ENCODE assay signal across 34 cellular contexts in the genomic region with DNA sequence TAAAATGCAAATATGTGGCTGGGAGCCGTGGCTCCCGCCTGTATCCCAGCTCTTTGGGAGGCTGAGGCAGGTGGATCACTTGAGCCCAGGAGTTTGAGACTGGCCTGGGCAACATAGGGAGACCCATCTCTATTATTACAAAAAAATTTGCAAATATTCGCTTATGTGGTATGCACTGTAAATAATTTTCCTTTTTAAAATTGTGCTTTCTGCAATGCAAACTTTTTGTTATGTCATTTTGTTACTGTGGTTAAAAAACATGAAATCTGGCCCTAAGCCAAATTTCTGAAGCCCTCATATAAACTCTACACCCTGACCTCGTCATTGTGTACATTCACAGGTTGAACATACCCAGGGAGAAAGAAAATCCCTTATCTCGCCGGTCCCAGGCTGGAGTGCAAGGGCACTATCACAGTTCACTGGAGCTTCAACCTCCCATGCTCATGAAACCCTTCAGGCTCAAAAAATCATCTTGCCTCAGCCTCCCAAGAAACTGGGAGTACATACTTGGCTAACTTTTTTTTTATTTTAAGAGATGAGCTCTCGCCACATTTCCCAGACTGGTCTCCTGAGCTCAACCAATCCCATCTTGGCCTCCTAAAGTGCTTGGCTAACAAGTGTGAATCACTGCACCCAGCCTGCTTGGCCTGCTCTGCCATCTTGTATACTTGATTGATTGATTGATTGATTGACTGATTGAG. TPM values are rescaled to one million over a fixed set of nuclear protein-coding genes. Genes with fewer than 3 reads are reported as not detected.
A peak's percentile ranks its signal among the peaks of the same experiment; 100 is the strongest.
DNase-seq lines count a peak whose midpoint lies in the region; ATAC-seq, FAIRE-seq and TF ChIP-seq lines count a peak whose summit lies in the region.
"Had no signal": no experiment of that assay in that cellular context is flagged by ENCODE, and none has a peak within 500 bp of the region (broad histone marks: within the 10 kb centered on the region; RNA-seq: fewer than 3 reads in every experiment).

No MANE protein-coding gene starts in this region.

- no peaks in the 10 kb centered on the region for H3K27me3 ChIP-seq in endodermal cell (ENCODE audit: control insufficient read depth, insufficient read depth, low read length, poor library complexity, severe bottlenecking)
- no peaks in the 10 kb centered on the region for H3K27me3 ChIP-seq in HepG2 (ENCODE audit: control insufficient read depth in 1 of 2, insufficient read depth in 2 of 2, low read length in 2 of 2)
- no peaks in the 10 kb centered on the region for H3K27me3 ChIP-seq in uterus
- H3K27me3 ChIP-seq: foreskin keratinocyte, heart right ventricle, sigmoid colon had no signal

- POLR2A ChIA-PET in HEK293T (lab: Yijun Ruan, JAX) (interaction anchor here (0.9 to 2.4 kb wide), 2 partner anchors 25 to 32 kb away, joined by 3 to 8 read pairs; partner anchors contain the start of genes GEMIN2 and TRAPPC6B), HepG2 (lab: Yijun Ruan, JAX) (interaction anchor here (0.9 to 2.4 kb wide), 7 partner anchors 11 to 121 kb away, joined by 4 to 33 read pairs (median 6); partner anchors contain the start of genes GEMIN2, PNN, SEC23A and TRAPPC6B)

- no peak overlapping the region for H3K4me3 ChIP-seq in endodermal cell (ENCODE audit: low read length)
- no peak overlapping the region for H3K4me3 ChIP-seq in HepG2 (replicated peaks in 1 of 3; ENCODE audit: insufficient read depth in 1 of 3, low read depth in 2 of 3, low read length in 3 of 3)
- no peak overlapping the region for H3K4me3 ChIP-seq in uterus
- H3K4me3 ChIP-seq: GM23248, heart right ventricle, prostate gland, sigmoid colon had no signal

- DNase-seq in HEK293T (ENCODE audit: extremely low spot score), result no peak
- DNase-seq in KBM-7, result peak; percentile 8
- DNase-seq in endodermal cell, result no peak
- peak; percentile 93 for DNase-seq in HepG2 (ENCODE audit: low spot score)
- no peak for DNase-seq in uterus
- DNase-seq in GM13977 (ENCODE audit: low spot score), result no peak
- DNase-seq in DMS 273 (lab: John Stamatoyannopoulos, UW; ENCODE audit: unreplicated experiment), result no peak
- no peak for DNase-seq in stimulated activated CD4-positive, alpha-beta T cell treated with anti-CD3 and anti-CD28 coated beads, Interleukin-15, amount 100 ng/mL, for 24 hours
- DNase-seq: activated CD4-positive, alpha-beta T cell treated with anti-CD3 and anti-CD28 coated beads, Interleukin-2, amount 10 ng/mL, durations not matched to agents 24 days and 14 days; activated naive CD4-positive, alpha-beta T cell; activated T-cell treated with anti-CD3 and anti-CD28 coated beads, Interleukin-2, amount 50 U/mL, for 4 hours; amniotic stem cell; effector CD8-positive, alpha-beta T cell; foreskin keratinocyte; GM23248; heart right ventricle; HFFc6; mesendoderm; NCI-H1092 treated with DMSO at 0.1 percent for 48 hours; NCI-H187 treated with DMSO at 0.1 percent for 48 hours; NCI-H226; NCI-H748 treated with DMSO at 0.1 percent for 48 hours; sigmoid colon; SK-N-SH; stimulated activated naive CD4-positive, alpha-beta T cell treated with Interleukin-2 at 50 U/mL for 16 hours; T-helper 17 cell; WERI-Rb-1 had no signal

- FAIRE-seq in HepG2 (lab: Jason Lieb, UNC), result peak; percentile 74
- FAIRE-seq: bronchial epithelial cell, colon, D721Med, GM12892 had no signal

- TF ChIP-seq EP300 in HepG2 (IDR thresholded peaks at IDR 0.05; ENCODE audit: low read depth in 2 of 2, low read length in 2 of 2) (peak in 1 of 2 experiments; percentile 63; a peak in 3 of 4 replicates), HepG2 (CRISPR knock-in tag; IDR thresholded peaks at IDR 0.05; ENCODE audit: borderline replicate concordance) (no peak)

- no peaks in the 10 kb centered on the region for H3K79me2 ChIP-seq in HepG2 (ENCODE audit: insufficient read depth, low read length)

- peaks cover 14% of the 10 kb centered on the region for H3K9me3 ChIP-seq in endodermal cell (ENCODE audit: control insufficient read depth, low read length)
- peaks cover 7% of the 10 kb centered on the region; the same call in 1 of the 2 replicates for H3K9me3 ChIP-seq in HepG2 (ENCODE audit: low read length)
- H3K9me3 ChIP-seq in uterus, result no peaks in the 10 kb centered on the region
- H3K9me3 ChIP-seq: prostate gland, sigmoid colon, SK-N-SH had no signal

- peak; percentile 39; the same call in 1 of the 2 replicates for TF ChIP-seq RAD21 in HepG2 (CRISPR knock-in tag; IDR thresholded peaks at IDR 0.05)

- TF ChIP-seq POLR2A in HepG2 (IDR thresholded peaks at IDR 0.05; ENCODE audit: insufficient read depth in 1 of 2, low read depth in 2 of 2, low read length in 2 of 2), result 0 out of 4 replicates have a peak, but pooled peaks of 1 of the 2 experiments have one; percentile 3
- no peak for TF ChIP-seq POLR2A in uterus (IDR thresholded peaks at IDR 0.05)

- H3K4me2 ChIP-seq in HepG2 (ENCODE audit: low read depth, low read length), result peak overlapping the region; percentile 8
- H3K4me2 ChIP-seq: SK-N-SH had no signal

- CTCF ChIA-PET in HEK293T (lab: Yijun Ruan, JAX), result no interaction called here
- CTCF ChIA-PET in HepG2 (lab: Yijun Ruan, JAX; ENCODE audit: low intra/inter-chr PET ratio, low total read pairs), result no interaction called here

- no peak overlapping the region for H3K4me3 Mint-ChIP-seq in endodermal cell
- H3K4me3 Mint-ChIP-seq: activated CD4-positive, alpha-beta T cell treated with anti-CD3 and anti-CD28 coated beads, Interleukin-2, amount 10 ng/mL, durations not matched to agents 24 days and 14 days; activated T-cell treated with anti-CD3 and anti-CD28 coated beads, Interleukin-2, amount 50 U/mL, for 4 hours; HFFc6; T-helper 17 cell had no signal

- peaks cover 3% of the 10 kb centered on the region for H3K4me1 ChIP-seq in endodermal cell (ENCODE audit: control insufficient read depth, insufficient read depth, low read length)
- peaks cover 13% of the 10 kb centered on the region for H3K4me1 ChIP-seq in HepG2 (ENCODE audit: insufficient read depth, low read length)
- no peaks in the 10 kb centered on the region for H3K4me1 ChIP-seq in uterus
- H3K4me1 ChIP-seq: foreskin keratinocyte, heart right ventricle, prostate gland, sigmoid colon had no signal

- no peak overlapping the region for H3K9ac ChIP-seq in endodermal cell (ENCODE audit: extremely low read depth, low read length, poor library complexity, severe bottlenecking)
- no peak overlapping the region for H3K9ac ChIP-seq in HepG2 (ENCODE audit: insufficient read depth, low read depth, low read length)
- H3K9ac ChIP-seq: GM23248, SK-N-SH had no signal

- in situ Hi-C loops in KBM-7 (cut with MboI; ENCODE audit: low pct_unique_long_range_greater_than_20kb, low sequenced_read_pairs), result no loop called here
- in situ Hi-C loops in HepG2 (cut with HindIII; ENCODE audit: extremely low pct_ligation_motif_present, low pct_unique_long_range_greater_than_20kb), result no loop called here
- in situ Hi-C loops in GM13977 (cut with MboI; ENCODE audit: low pct_unique_long_range_greater_than_20kb, low sequenced_read_pairs, unreplicated experiment), result no loop called here

- no peaks in the 10 kb centered on the region for H4K20me1 ChIP-seq in HepG2 (ENCODE audit: insufficient read depth, low read length)

- H3K36me3 Mint-ChIP-seq in endodermal cell (ENCODE audit: low read depth), result peaks cover 63% of the 10 kb centered on the region

- peak; percentile 99 for ATAC-seq in HepG2
- ATAC-seq: activated T-cell treated with anti-CD3 and anti-CD28 coated beads, Interleukin-2, amount 50 U/mL, for 4 hours; esophagus mucosa; foreskin keratinocyte; heart right ventricle; T-helper 17 cell had no signal

- H3K27ac Mint-ChIP-seq in endodermal cell, result peak overlapping the region; percentile 59
- H3K27ac Mint-ChIP-seq: activated CD4-positive, alpha-beta T cell treated with anti-CD3 and anti-CD28 coated beads, Interleukin-2, amount 10 ng/mL, durations not matched to agents 24 days and 14 days; HFFc6; T-helper 17 cell had no signal

- intact Hi-C loops in HepG2 (cut with micrococcal nuclease; ENCODE audit: unreplicated experiment), result loop anchor here (1.0 to 2.0 kb wide), 2 partner anchors 25 to 35 kb away; partner anchors contain the start of gene TRAPPC6B
- intact Hi-C loops in uterus (cut with DNase I; ENCODE audit: low total_unique reads), result no loop called here

- H3K27ac ChIP-seq in endodermal cell (ENCODE audit: low read depth, low read length) (no peak overlapping the region), HepG2 (ENCODE audit: extremely low read length, insufficient read depth, low read length) (peak overlapping the region; percentile 47), uterus (no peak overlapping the region)
- H3K27ac ChIP-seq: C4-2B, foreskin keratinocyte, GM23248, heart right ventricle, prostate gland, sigmoid colon, WERI-Rb-1 had no signal

- H3K9me3 Mint-ChIP-seq in endodermal cell, result peaks cover 29% of the 10 kb centered on the region
- H3K9me3 Mint-ChIP-seq: activated CD4-positive, alpha-beta T cell treated with anti-CD3 and anti-CD28 coated beads, Interleukin-2, amount 10 ng/mL, durations not matched to agents 24 days and 14 days had no signal

- TF ChIP-seq CTCF in endodermal cell (conservative IDR thresholded peaks at IDR 0.05) (no peak), HepG2 (CRISPR knock-in tag; IDR thresholded peaks at IDR 0.05) (no peak), uterus (IDR thresholded peaks at IDR 0.05) (no peak), GM13977 (IDR thresholded peaks at IDR 0.05; ENCODE audit: extremely low read depth, insufficient read depth, missing control alignments) (no peak)

- BruUV-seq in HepG2 (replicated peaks; lab: Mats Ljungman, UMichigan), result no TSS peak

- H3K36me3 ChIP-seq in endodermal cell (ENCODE audit: control insufficient read depth, insufficient read depth, low read length), result peaks cover 30% of the 10 kb centered on the region
- peaks cover 6 to 25% of the 10 kb centered on the region in 2 experiments; a peak in 4 of 5 replicates for H3K36me3 ChIP-seq in HepG2 (replicated peaks in 1 of 2; ENCODE audit: control insufficient read depth in 1 of 2, insufficient read depth in 2 of 2, low read length in 2 of 2)
- H3K36me3 ChIP-seq in uterus, result no peaks in the 10 kb centered on the region
- H3K36me3 ChIP-seq: prostate gland had no signal

- no peaks in the 10 kb centered on the region for H3K4me1 Mint-ChIP-seq in endodermal cell

- H3K27me3 Mint-ChIP-seq in endodermal cell (ENCODE audit: insufficient read depth), result peaks cover 2% of the 10 kb centered on the region
- H3K27me3 Mint-ChIP-seq: activated CD4-positive, alpha-beta T cell treated with anti-CD3 and anti-CD28 coated beads, Interleukin-2, amount 10 ng/mL, durations not matched to agents 24 days and 14 days; T-helper 17 cell had no signal

- H2AFZ ChIP-seq in HepG2 (ENCODE audit: low read length), result no peak overlapping the region
- H2AFZ ChIP-seq: GM23248 had no signal

- 98 to 100% methylated on average over 4 to 6 of the region's 7 CpGs for WGBS in endodermal cell (ENCODE audit: insufficient coverage in 1 of 2, insufficient read length in 1 of 2), 2 experiments
- 49% methylated on average over 7 of the region's 7 CpGs for WGBS in HepG2 (ENCODE audit: low lambda C conversion rate)

RNA-seq across cellular contexts. Expression of gene TRAPPC6B, which starts 24.7 kb away (rescaled TPM):
- total RNA-seq in endodermal cell (10 to 100 TPM; 24.5 to 27.2 TPM), HepG2 (2016; rRNA removed; fragmentation: Illumina TruSeq; extraction: Trizol) (51.2 and 77.5 TPM in 2 replicates), uterus (10 to 100 TPM; 25.3 to 59.0 (median 27.9) TPM)
- 19.1 TPM for polyA plus RNA-seq in endodermal cell (2013, experiment 1 of 2)
- 18.7 TPM for polyA plus RNA-seq in endodermal cell (2013, experiment 2 of 2)
- total RNA-seq in HepG2 (2016; cell fraction: cytosol; rRNA removed; fragmentation: Illumina TruSeq; extraction: Trizol; ENCODE audit: low read depth), result 9.2 and 9.8 TPM in 2 replicates
- total RNA-seq in HepG2 (2016; cell fraction: insoluble cytoplasmic fraction; rRNA removed; fragmentation: Illumina TruSeq; extraction: Trizol), result 48.6 and 74.0 TPM in 2 replicates
- 22.7 and 27.3 TPM in 2 replicates for total RNA-seq in HepG2 (2016; cell fraction: membrane; rRNA removed; fragmentation: Illumina TruSeq; extraction: Trizol)
- 47.2 and 50.6 TPM in 2 replicates for total RNA-seq in HepG2 (2016; cell fraction: nucleus; rRNA removed; fragmentation: Illumina TruSeq; extraction: Trizol)
- 29.8 and 34.3 TPM in 2 replicates for polyA plus RNA-seq in HepG2 (2011; rRNA removed)
- polyA plus RNA-seq in HepG2 (2011; cell fraction: cytosol; rRNA removed), result 19.3 and 27.7 TPM in 2 replicates
- 37.2 and 38.5 TPM in 2 replicates for polyA plus RNA-seq in HepG2 (2011; cell fraction: nucleus; rRNA removed)
- polyA plus RNA-seq in HepG2 (2012), result 35.0 and 40.6 TPM in 2 replicates
- polyA plus RNA-seq in HepG2 (2016; cell fraction: cytosol; fragmentation: Illumina TruSeq; extraction: Trizol; ENCODE audit: low read depth), result 3.4 and 3.5 TPM in 2 replicates
- polyA plus RNA-seq in HepG2 (2016; cell fraction: insoluble cytoplasmic fraction; fragmentation: Illumina TruSeq; extraction: Trizol; ENCODE audit: low read depth), result 65.3 and 70.4 TPM in 2 replicates
- 13.6 and 13.7 TPM in 2 replicates for polyA plus RNA-seq in HepG2 (2016; cell fraction: membrane; fragmentation: Illumina TruSeq; extraction: Trizol; ENCODE audit: low read depth)
- 67.7 and 73.9 TPM in 2 replicates for polyA plus RNA-seq in HepG2 (2016; cell fraction: nucleus; fragmentation: Illumina TruSeq; extraction: Trizol; ENCODE audit: insufficient read depth, low read depth)
- 12.1 and 22.6 TPM in 2 replicates for polyA minus RNA-seq in HepG2 (2011; rRNA and poly(A)+ RNA removed; ENCODE audit: low replicate concordance)
- polyA minus RNA-seq in HepG2 (2011; cell fraction: cytosol; rRNA and poly(A)+ RNA removed), result 23.4 and 31.4 TPM in 2 replicates
- polyA minus RNA-seq in HepG2 (2011; cell fraction: nucleus; rRNA and poly(A)+ RNA removed), result 55.9 and 62.2 TPM in 2 replicates

RNA-seq across cellular contexts. Expression of gene PNN, which starts 29.6 kb away (rescaled TPM):
- 100 to 1,000 TPM; 122 to 148 TPM for total RNA-seq in endodermal cell
- 110 TPM for polyA plus RNA-seq in endodermal cell (2013, experiment 1 of 2)
- polyA plus RNA-seq in endodermal cell (2013, experiment 2 of 2), result 89.9 TPM
- 110 and 214 TPM in 2 replicates for total RNA-seq in HepG2 (2016; rRNA removed; fragmentation: Illumina TruSeq; extraction: Trizol)
- 47.1 and 48.8 TPM in 2 replicates for total RNA-seq in HepG2 (2016; cell fraction: cytosol; rRNA removed; fragmentation: Illumina TruSeq; extraction: Trizol; ENCODE audit: low read depth)
- 105 and 215 TPM in 2 replicates for total RNA-seq in HepG2 (2016; cell fraction: insoluble cytoplasmic fraction; rRNA removed; fragmentation: Illumina TruSeq; extraction: Trizol)
- 22.0 and 26.0 TPM in 2 replicates for total RNA-seq in HepG2 (2016; cell fraction: membrane; rRNA removed; fragmentation: Illumina TruSeq; extraction: Trizol)
- 407 and 445 TPM in 2 replicates for total RNA-seq in HepG2 (2016; cell fraction: nucleus; rRNA removed; fragmentation: Illumina TruSeq; extraction: Trizol)
- 58.0 and 58.6 TPM in 2 replicates for polyA plus RNA-seq in HepG2 (2011; rRNA removed)
- polyA plus RNA-seq in HepG2 (2011; cell fraction: cytosol; rRNA removed), result 22.1 and 29.7 TPM in 2 replicates
- 315 and 430 TPM in 2 replicates for polyA plus RNA-seq in HepG2 (2011; cell fraction: nucleus; rRNA removed)
- polyA plus RNA-seq in HepG2 (2012), result 184 and 252 TPM in 2 replicates
- 4.4 and 5.0 TPM in 2 replicates for polyA plus RNA-seq in HepG2 (2016; cell fraction: cytosol; fragmentation: Illumina TruSeq; extraction: Trizol; ENCODE audit: low read depth)
- 155 and 157 TPM in 2 replicates for polyA plus RNA-seq in HepG2 (2016; cell fraction: insoluble cytoplasmic fraction; fragmentation: Illumina TruSeq; extraction: Trizol; ENCODE audit: low read depth)
- 13.0 and 14.4 TPM in 2 replicates for polyA plus RNA-seq in HepG2 (2016; cell fraction: membrane; fragmentation: Illumina TruSeq; extraction: Trizol; ENCODE audit: low read depth)
- polyA plus RNA-seq in HepG2 (2016; cell fraction: nucleus; fragmentation: Illumina TruSeq; extraction: Trizol; ENCODE audit: insufficient read depth, low read depth), result 1,319 and 1,369 TPM in 2 replicates
- 19.2 and 20.9 TPM in 2 replicates for polyA minus RNA-seq in HepG2 (2011; rRNA and poly(A)+ RNA removed; ENCODE audit: low replicate concordance)
- polyA minus RNA-seq in HepG2 (2011; cell fraction: cytosol; rRNA and poly(A)+ RNA removed), result 15.5 and 21.0 TPM in 2 replicates
- 311 and 317 TPM in 2 replicates for polyA minus RNA-seq in HepG2 (2011; cell fraction: nucleus; rRNA and poly(A)+ RNA removed)
- 10 to 100 TPM; 17.9 to 79.0 (median 39.2) TPM for total RNA-seq in uterus

RNA-seq across cellular contexts. Expression of gene GEMIN2, which starts 31.3 kb away (rescaled TPM):
- 10 to 100 TPM; 35.2 to 41.7 TPM for total RNA-seq in endodermal cell
- 31.8 TPM for polyA plus RNA-seq in endodermal cell (2013, experiment 1 of 2)
- polyA plus RNA-seq in endodermal cell (2013, experiment 2 of 2), result 29.3 TPM
- 110 and 160 TPM in 2 replicates for total RNA-seq in HepG2 (2016; rRNA removed; fragmentation: Illumina TruSeq; extraction: Trizol)
- total RNA-seq in HepG2 (2016; cell fraction: cytosol; rRNA removed; fragmentation: Illumina TruSeq; extraction: Trizol; ENCODE audit: low read depth), result 22.5 and 24.2 TPM in 2 replicates
- 118 and 174 TPM in 2 replicates for total RNA-seq in HepG2 (2016; cell fraction: insoluble cytoplasmic fraction; rRNA removed; fragmentation: Illumina TruSeq; extraction: Trizol)
- 29.0 and 39.1 TPM in 2 replicates for total RNA-seq in HepG2 (2016; cell fraction: membrane; rRNA removed; fragmentation: Illumina TruSeq; extraction: Trizol)
- total RNA-seq in HepG2 (2016; cell fraction: nucleus; rRNA removed; fragmentation: Illumina TruSeq; extraction: Trizol), result 61.9 and 71.2 TPM in 2 replicates
- polyA plus RNA-seq in HepG2 (2011; rRNA removed), result 33.8 and 54.8 TPM in 2 replicates
- 31.5 and 34.6 TPM in 2 replicates for polyA plus RNA-seq in HepG2 (2011; cell fraction: cytosol; rRNA removed)
- 39.5 and 46.0 TPM in 2 replicates for polyA plus RNA-seq in HepG2 (2011; cell fraction: nucleus; rRNA removed)
- 18.1 and 33.2 TPM in 2 replicates for polyA plus RNA-seq in HepG2 (2012)
- polyA plus RNA-seq in HepG2 (2016; cell fraction: cytosol; fragmentation: Illumina TruSeq; extraction: Trizol; ENCODE audit: low read depth), result 9.8 and 9.9 TPM in 2 replicates
- polyA plus RNA-seq in HepG2 (2016; cell fraction: insoluble cytoplasmic fraction; fragmentation: Illumina TruSeq; extraction: Trizol; ENCODE audit: low read depth), result 134 and 143 TPM in 2 replicates
- 15.6 and 17.8 TPM in 2 replicates for polyA plus RNA-seq in HepG2 (2016; cell fraction: membrane; fragmentation: Illumina TruSeq; extraction: Trizol; ENCODE audit: low read depth)
- polyA plus RNA-seq in HepG2 (2016; cell fraction: nucleus; fragmentation: Illumina TruSeq; extraction: Trizol; ENCODE audit: insufficient read depth, low read depth), result 90.7 and 93.9 TPM in 2 replicates
- polyA minus RNA-seq in HepG2 (2011; rRNA and poly(A)+ RNA removed; ENCODE audit: low replicate concordance), result 9.5 and 15.9 TPM in 2 replicates
- polyA minus RNA-seq in HepG2 (2011; cell fraction: cytosol; rRNA and poly(A)+ RNA removed), result 14.1 and 16.6 TPM in 2 replicates
- polyA minus RNA-seq in HepG2 (2011; cell fraction: nucleus; rRNA and poly(A)+ RNA removed), result 42.9 and 52.1 TPM in 2 replicates
- total RNA-seq in uterus, result 10 to 100 TPM; 11.3 to 53.2 (median 28.2) TPM

RNA-seq across cellular contexts. Expression of gene SEC23A, which starts 42.4 kb away (rescaled TPM):
- 10 to 100 TPM; 58.5 to 89.7 TPM for total RNA-seq in endodermal cell
- polyA plus RNA-seq in endodermal cell (2013, experiment 1 of 2), result 54.0 TPM
- polyA plus RNA-seq in endodermal cell (2013, experiment 2 of 2), result 52.2 TPM
- 887 and 1,365 TPM in 2 replicates for total RNA-seq in HepG2 (2016; rRNA removed; fragmentation: Illumina TruSeq; extraction: Trizol)
- 59.6 and 60.8 TPM in 2 replicates for total RNA-seq in HepG2 (2016; cell fraction: cytosol; rRNA removed; fragmentation: Illumina TruSeq; extraction: Trizol; ENCODE audit: low read depth)
- 902 and 1,277 TPM in 2 replicates for total RNA-seq in HepG2 (2016; cell fraction: insoluble cytoplasmic fraction; rRNA removed; fragmentation: Illumina TruSeq; extraction: Trizol)
- total RNA-seq in HepG2 (2016; cell fraction: membrane; rRNA removed; fragmentation: Illumina TruSeq; extraction: Trizol), result 219 and 221 TPM in 2 replicates
- total RNA-seq in HepG2 (2016; cell fraction: nucleus; rRNA removed; fragmentation: Illumina TruSeq; extraction: Trizol), result 448 and 490 TPM in 2 replicates
- polyA plus RNA-seq in HepG2 (2011; rRNA removed), result 372 and 403 TPM in 2 replicates
- polyA plus RNA-seq in HepG2 (2011; cell fraction: cytosol; rRNA removed), result 263 and 365 TPM in 2 replicates
- polyA plus RNA-seq in HepG2 (2011; cell fraction: nucleus; rRNA removed), result 164 TPM in 2 replicates
- polyA plus RNA-seq in HepG2 (2012), result 336 and 361 TPM in 2 replicates
- 11.9 and 12.8 TPM in 2 replicates for polyA plus RNA-seq in HepG2 (2016; cell fraction: cytosol; fragmentation: Illumina TruSeq; extraction: Trizol; ENCODE audit: low read depth)
- polyA plus RNA-seq in HepG2 (2016; cell fraction: insoluble cytoplasmic fraction; fragmentation: Illumina TruSeq; extraction: Trizol; ENCODE audit: low read depth), result 491 and 533 TPM in 2 replicates
- 53.5 and 58.9 TPM in 2 replicates for polyA plus RNA-seq in HepG2 (2016; cell fraction: membrane; fragmentation: Illumina TruSeq; extraction: Trizol; ENCODE audit: low read depth)
- polyA plus RNA-seq in HepG2 (2016; cell fraction: nucleus; fragmentation: Illumina TruSeq; extraction: Trizol; ENCODE audit: insufficient read depth, low read depth), result 175 and 191 TPM in 2 replicates
- 120 and 863 TPM in 2 replicates for polyA minus RNA-seq in HepG2 (2011; rRNA and poly(A)+ RNA removed; ENCODE audit: low replicate concordance)
- polyA minus RNA-seq in HepG2 (2011; cell fraction: cytosol; rRNA and poly(A)+ RNA removed), result 860 and 1,029 TPM in 2 replicates
- 974 and 1,148 TPM in 2 replicates for polyA minus RNA-seq in HepG2 (2011; cell fraction: nucleus; rRNA and poly(A)+ RNA removed)
- 100 to 1,000 TPM; 133 to 322 (median 231) TPM for total RNA-seq in uterus

Comparison
In these comparisons a context has a peak if more than half of its experiments do, and no peak if none do; other contexts are left out.
1. DNase-seq: peak in KBM-7 (single experiment) and HepG2 (single experiment); none in HEK293T (single experiment), endodermal cell (single experiment), uterus (0 of 2), GM13977 (single experiment), DMS 273 (single experiment) and stimulated activated CD4-positive, alpha-beta T cell treated with anti-CD3 and anti-CD28 coated beads, Interleukin-15, amount 100 ng/mL, for 24 hours (single experiment).